In the genomic region with DNA sequence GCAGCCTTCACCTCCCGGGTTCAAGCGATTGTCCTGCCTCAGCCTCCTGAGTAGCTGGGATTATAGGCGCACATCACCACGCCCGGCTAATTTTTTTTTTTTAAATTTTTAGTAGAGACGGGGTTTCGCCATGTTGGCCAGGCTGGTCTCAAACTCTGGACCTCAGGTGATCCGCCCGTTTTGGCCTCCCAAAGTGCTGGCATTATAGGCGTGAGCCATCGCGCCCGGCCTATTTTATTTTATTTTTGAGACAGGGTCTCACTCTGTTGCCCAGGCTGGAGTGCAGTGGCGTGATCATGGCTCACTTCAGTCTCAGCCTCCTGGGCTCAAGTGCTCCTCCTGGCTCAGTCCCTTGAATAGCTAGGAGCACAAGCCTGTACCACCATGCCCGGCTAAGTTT, we compare ENCODE assay signal across 1 cellular context. TPM values are rescaled to one million over a fixed set of nuclear protein-coding genes. Genes with fewer than 3 reads are reported as not detected.
"Had no signal": no experiment of that assay in that cellular context is flagged by ENCODE, and none has a peak within 500 bp of the region (broad histone marks: within the 10 kb centered on the region; RNA-seq: fewer than 3 reads in every experiment).

No MANE protein-coding gene starts in this region.

RNA-seq across cellular contexts. Expression of a gene that starts 57.1 kb away (rescaled TPM):
- total RNA-seq: naive thymus-derived CD4-positive, alpha-beta T cell had no signal
- polyA plus RNA-seq: naive thymus-derived CD4-positive, alpha-beta T cell had no signal
